ENCODE assay signal across 10 cellular contexts in genomic region chr6:34663887-34664269, GRCh38. TPM values are rescaled to one million over a fixed set of nuclear protein-coding genes. Genes with fewer than 3 reads are reported as not detected.
DNase-seq lines count a peak whose midpoint lies in the region; ATAC-seq and TF ChIP-seq lines count a peak whose summit lies in the region.
"Had no signal": no experiment of that assay in that cellular context is flagged by ENCODE, and none has a peak within 500 bp of the region (broad histone marks: within the 10 kb centered on the region; RNA-seq: fewer than 3 reads in every experiment).

No MANE protein-coding gene starts in this region.

- H3K27ac ChIP-seq in RWPE2 (ENCODE audit: poor library complexity, severe bottlenecking) (peak overlapping the region; percentile 47), spleen (peak overlapping the region in 7 of 8 donors; percentile 43 to 79 (median 68))

- no peak for TF ChIP-seq POLR2A in spleen (IDR thresholded peaks at IDR 0.05)

- ATAC-seq in RWPE2 (ENCODE audit: low read depth) (no peak), GM18867 (IDR thresholded peaks at IDR 0.05; ENCODE audit: unreplicated experiment) (no peak), GM21786 (IDR thresholded peaks at IDR 0.05; ENCODE audit: unreplicated experiment) (no peak)

- peaks cover 17% of the 10 kb centered on the region for H3K4me1 ChIP-seq in RWPE2 (ENCODE audit: insufficient read depth, poor library complexity, severe bottlenecking)
- peaks cover 7 to 94% (median 45%) of the 10 kb centered on the region in 6 donors for H3K4me1 ChIP-seq in spleen

- H3K36me3 ChIP-seq in RWPE2 (ENCODE audit: low read depth) (no peaks in the 10 kb centered on the region), spleen (no peaks in the 10 kb centered on the region)
- H3K36me3 ChIP-seq: MG63 had no signal

- H3K9me3 ChIP-seq in RWPE2 (ENCODE audit: severe bottlenecking): no peaks in the 10 kb centered on the region
- no peaks in the 10 kb centered on the region for H3K9me3 ChIP-seq in spleen
- H3K9me3 ChIP-seq: MG63 had no signal

- WGBS in spleen, 5 donors: 40 to 58% (median 47%) methylated on average over 4 of the region's 4 CpGs

- H3K4me3 ChIP-seq in RWPE2 (ENCODE audit: severe bottlenecking) (no peak overlapping the region), spleen (no peak overlapping the region)
- H3K4me3 ChIP-seq: MG63 had no signal

- DNase-seq in SIG-M5 treated with dmso at 0.1 percent for 504 hours (lab: John Stamatoyannopoulos, UW; ENCODE audit: unreplicated experiment) (peak; percentile 52), SIG-M5 (lab: John Stamatoyannopoulos, UW) (no peak), RWPE2 (ENCODE audit: low spot score) (no peak), fibroblast of peridontal ligament (ENCODE audit: extremely low read depth) (peak; percentile 33), spleen (no peak), HuH-7.5 (ENCODE audit: low spot score) (no peak)
- DNase-seq: kidney had no signal

- intact Hi-C loops in spleen (cut with DNase I; ENCODE audit: low total_unique reads): no loop called here

- H3K27me3 ChIP-seq in RWPE2 (ENCODE audit: insufficient read depth, poor library complexity, severe bottlenecking): no peaks in the 10 kb centered on the region
- no peaks in the 10 kb centered on the region for H3K27me3 ChIP-seq in spleen (replicated peaks in 1 of 7)
- H3K27me3 ChIP-seq: MG63 had no signal

- no peak for TF ChIP-seq CTCF in RWPE2 (IDR thresholded peaks at IDR 0.05; ENCODE audit: poor library complexity, severe bottlenecking)
- no peak for TF ChIP-seq CTCF in spleen (IDR thresholded peaks at IDR 0.05 in 8 of 11, conservative IDR thresholded peaks at IDR 0.05 in 3 of 11)

RNA-seq across cellular contexts. Expression of gene ILRUN, which starts 32.7 kb away (rescaled TPM):
- total RNA-seq in spleen: 10 to 100 TPM; 49.4 to 75.5 (median 64.2) TPM
- 10 to 100 TPM; 14.6 to 44.3 (median 19.2) TPM for polyA plus RNA-seq in spleen

Comparison
In these comparisons a context has a peak if more than half of its experiments do, and no peak if none do; other contexts are left out.
1. DNase-seq: peak in SIG-M5 treated with dmso at 0.1 percent for 504 hours (single experiment) and fibroblast of peridontal ligament (single experiment); none in SIG-M5 (single experiment), RWPE2 (single experiment), spleen (single experiment) and HuH-7.5 (single experiment).